15 cellular contexts compared by ENCODE assay signal in genomic region chr15:35912196-35912595, GRCh38.
DNase-seq lines count a peak whose midpoint lies in the region; ATAC-seq and TF ChIP-seq lines count a peak whose summit lies in the region.
"Had no signal": no experiment of that assay in that cellular context is flagged by ENCODE, and none has a peak within 500 bp of the region (broad histone marks: within the 10 kb centered on the region; RNA-seq: fewer than 3 reads in every experiment).

No MANE protein-coding gene starts in this region.

- TF ChIP-seq CTCF in epithelial cell of esophagus (IDR thresholded peaks at IDR 0.05; ENCODE audit: insufficient read depth, low read depth, low read length, missing control alignments) (peak; percentile 39), MM.1S (IDR thresholded peaks at IDR 0.05; ENCODE audit: low read length) (no peak)

- no peaks in the 10 kb centered on the region for H3F3A ChIP-seq in MM.1S (ENCODE audit: insufficient read depth, low read length)

- no peak overlapping the region for H3K4me2 ChIP-seq in MM.1S (ENCODE audit: low read depth, low read length)

- no peaks in the 10 kb centered on the region for H3K36me3 ChIP-seq in MM.1S (replicated peaks; ENCODE audit: insufficient read depth, low read length)
- H3K36me3 ChIP-seq: vagina had no signal

- H4K20me1 ChIP-seq in MM.1S (ENCODE audit: insufficient read depth, low read length): no peaks in the 10 kb centered on the region

- H3K79me2 ChIP-seq in MM.1S (ENCODE audit: low read length): no peaks in the 10 kb centered on the region

- H3K9ac ChIP-seq in MM.1S (ENCODE audit: low read length): no peak overlapping the region

- no peak overlapping the region for H2AFZ ChIP-seq in MM.1S (ENCODE audit: low read length)

- DNase-seq in AG20443 (ENCODE audit: low spot score): peak; percentile 13
- peak; percentile 9 for DNase-seq in OCI-M1 (lab: John Stamatoyannopoulos, UW)
- DNase-seq in epithelial cell of esophagus (ENCODE audit: low read depth): peak; percentile 34
- peak; percentile 57 for DNase-seq in medulla oblongata (ENCODE audit: extremely low spot score)
- no peak for DNase-seq in MM.1S
- no peak for DNase-seq in NCI-H345 treated with DMSO at 0.1 percent for 48 hours (lab: John Stamatoyannopoulos, UW; ENCODE audit: unreplicated experiment)
- DNase-seq in NCI-H774 (lab: John Stamatoyannopoulos, UW): no peak
- DNase-seq: activated CD4-positive, alpha-beta T cell treated with anti-CD3 and anti-CD28 coated beads for 48 hours; KG1; mucosa of descending colon; NCI-H446 treated with DMSO at 0.1 percent for 48 hours had no signal

- no peaks in the 10 kb centered on the region for H3K9me3 ChIP-seq in MM.1S (replicated peaks; ENCODE audit: insufficient read depth, low read length)
- H3K9me3 ChIP-seq: mucosa of descending colon, vagina had no signal

- no peak overlapping the region for H3K27ac ChIP-seq in MM.1S (ENCODE audit: low read length)
- H3K27ac ChIP-seq: SK-N-MC, skin epidermis, vagina had no signal

- H3K27me3 ChIP-seq in MM.1S (replicated peaks; ENCODE audit: insufficient read depth, low read length): no peaks in the 10 kb centered on the region
- H3K27me3 ChIP-seq: vagina had no signal

- no peaks in the 10 kb centered on the region for H3K9me2 ChIP-seq in MM.1S (replicated peaks; ENCODE audit: insufficient read depth, low read length)

- H3K4me3 ChIP-seq in epithelial cell of esophagus (ENCODE audit: low read length) (no peak overlapping the region), MM.1S (ENCODE audit: low read length) (no peak overlapping the region)
- H3K4me3 ChIP-seq: mucosa of descending colon, SK-N-MC, skin epidermis, vagina had no signal

- ATAC-seq in GM18520 (IDR thresholded peaks at IDR 0.05; ENCODE audit: unreplicated experiment): no peak
- ATAC-seq: mucosa of descending colon had no signal

- no peaks in the 10 kb centered on the region for H3K4me1 ChIP-seq in MM.1S (ENCODE audit: low read length)
- H3K4me1 ChIP-seq: vagina had no signal

Comparison
In these comparisons a context has a peak if more than half of its experiments do, and no peak if none do; other contexts are left out.
1. DNase-seq: peak in AG20443 (single experiment), OCI-M1 (single experiment), epithelial cell of esophagus (single experiment) and medulla oblongata (single experiment); none in MM.1S (single experiment), NCI-H345 treated with DMSO at 0.1 percent for 48 hours (single experiment) and NCI-H774 (single experiment).